In the genomic region with DNA sequence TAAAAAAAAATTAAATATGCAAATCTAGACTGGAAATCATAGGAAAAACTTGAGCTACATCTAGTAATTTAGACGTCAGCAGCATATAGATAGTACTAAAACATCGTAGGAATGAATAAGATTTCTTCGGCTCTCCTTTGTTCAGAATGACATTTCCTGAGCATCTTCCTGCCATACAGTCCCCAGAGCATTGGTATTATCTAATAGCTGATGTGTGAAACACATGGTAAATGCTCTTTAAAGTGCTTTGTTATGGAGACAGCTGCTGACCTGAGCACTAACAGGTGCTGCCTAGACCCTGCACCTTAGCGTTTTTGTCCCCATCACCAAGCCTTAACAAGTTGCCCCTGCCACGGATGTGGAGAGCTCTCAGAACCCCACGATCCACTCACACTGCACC, we compare ENCODE assay signal across 19 cellular contexts.
"Had no signal": no experiment of that assay in that cellular context is flagged by ENCODE, and none has a peak within 500 bp of the region (broad histone marks: within the 10 kb centered on the region; RNA-seq: fewer than 3 reads in every experiment).

No MANE protein-coding gene starts in this region.

- H3K27ac Mint-ChIP-seq: mesothelial cell of epicardium, naive B cell had no signal

- H3K9me3 Mint-ChIP-seq: mesothelial cell of epicardium had no signal

- H3K4me3 ChIP-seq: coronary artery, dorsolateral prefrontal cortex, esophagus muscularis mucosa, gastroesophageal sphincter, heart right ventricle, left lung, lower lobe of right lung, mucosa of descending colon had no signal

- H3K27me3 ChIP-seq: esophagus muscularis mucosa, foreskin keratinocyte, gastroesophageal sphincter, heart right ventricle, left lung had no signal

- H3K9me3 ChIP-seq: esophagus muscularis mucosa, gastroesophageal sphincter, left lung, lower lobe of right lung, mucosa of descending colon had no signal

- H3K36me3 ChIP-seq: esophagus muscularis mucosa, gastroesophageal sphincter, heart right ventricle, left lung, lower lobe of right lung had no signal

- H3K4me3 Mint-ChIP-seq: mesothelial cell of epicardium, naive B cell had no signal

- H3K4me1 Mint-ChIP-seq: mesothelial cell of epicardium, naive B cell had no signal

- H3K27me3 Mint-ChIP-seq: naive B cell had no signal

- H3K36me3 Mint-ChIP-seq: mesothelial cell of epicardium, naive B cell had no signal

- H3K27ac ChIP-seq: coronary artery, dorsolateral prefrontal cortex, esophagus muscularis mucosa, foreskin keratinocyte, gastroesophageal sphincter, heart right ventricle, left lung, lower lobe of right lung had no signal

- H3K4me1 ChIP-seq: foreskin keratinocyte, heart right ventricle, left lung, lower lobe of right lung had no signal

- DNase-seq: dermis blood vessel endothelial cell; dorsolateral prefrontal cortex; effector CD4-positive, alpha-beta T cell; effector memory CD4-positive, alpha-beta T cell; foreskin keratinocyte; head of caudate nucleus; heart right ventricle; hippocampal formation; left cardiac atrium; left lung; left ventricle myocardium superior; lower lobe of right lung; mesenchymal stem cell; mucosa of descending colon; naive B cell had no signal
